11 cellular contexts compared by ENCODE assay signal in the genomic region with DNA sequence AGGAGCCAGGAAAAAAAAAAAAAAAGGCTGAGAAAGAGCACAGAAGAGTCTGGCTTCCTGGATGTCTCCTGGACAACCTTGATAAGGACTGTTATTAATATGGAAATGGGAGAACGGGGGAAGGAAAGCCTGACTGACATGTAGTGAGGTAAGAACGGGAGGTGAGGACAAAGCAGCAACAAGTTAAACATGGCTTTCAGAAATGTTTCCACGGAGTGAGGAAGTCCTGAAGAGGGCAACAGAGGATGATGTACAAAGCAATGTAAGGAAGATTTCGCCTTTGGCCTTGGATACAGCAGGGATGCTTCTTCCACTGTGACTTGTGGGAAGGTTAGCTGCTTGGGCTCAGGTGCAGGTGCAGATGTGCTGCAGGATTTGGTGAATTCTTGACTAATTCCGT. TPM values are rescaled to one million over a fixed set of nuclear protein-coding genes. Genes with fewer than 3 reads are reported as not detected.
DNase-seq lines count a peak whose midpoint lies in the region; ATAC-seq, FAIRE-seq and TF ChIP-seq lines count a peak whose summit lies in the region.
"Had no signal": no experiment of that assay in that cellular context is flagged by ENCODE, and none has a peak within 500 bp of the region (broad histone marks: within the 10 kb centered on the region; RNA-seq: fewer than 3 reads in every experiment).

No MANE protein-coding gene starts in this region.

- 44 to 49% (median 44%) methylated on average over 5 of the region's 5 CpGs for WGBS in small intestine, 3 donors

- H3K4me1 ChIP-seq in vagina (no peaks in the 10 kb centered on the region), small intestine (ENCODE audit: control insufficient read depth in 2 of 2, insufficient read depth in 1 of 2, low read depth in 1 of 2, low read length in 1 of 2) (no peaks in the 10 kb centered on the region), ascending aorta (no peaks in the 10 kb centered on the region)

- H3K27me3 ChIP-seq in vagina (no peaks in the 10 kb centered on the region), small intestine (ENCODE audit: control insufficient read depth in 2 of 2, insufficient read depth in 2 of 2, low read length in 2 of 2) (no peaks in the 10 kb centered on the region), ascending aorta (no peaks in the 10 kb centered on the region)

- peak; percentile 62 for ATAC-seq in left colon
- ATAC-seq: natural killer cell treated with Interleukin-12 subunit alpha and Interleukin-12 subunit beta and Interleukin-15 and Interleukin-18, amount 100 ng/mL, for 72 hours had no signal

- TF ChIP-seq CTCF in vagina (IDR thresholded peaks at IDR 0.05) (no peak), ascending aorta (IDR thresholded peaks at IDR 0.05) (no peak)

- no peak overlapping the region for H3K27ac ChIP-seq in vagina
- no peak overlapping the region for H3K27ac ChIP-seq in small intestine (ENCODE audit: low read depth in 1 of 2, low read length in 1 of 2)
- H3K27ac ChIP-seq in ascending aorta: no peak overlapping the region

- H3K4me3 ChIP-seq in vagina (no peak overlapping the region), small intestine (ENCODE audit: low read depth in 1 of 2, low read length in 2 of 2) (no peak overlapping the region), ascending aorta (no peak overlapping the region)

- intact Hi-C loops in left colon (cut with DNase I, micrococcal nuclease) (loop anchor here in 1 of 2 donors (10.0 kb wide), 1 partner anchor 181 kb away; no protein-coding TSS in a partner anchor), vagina (cut with DNase I) (no loop called here), ascending aorta (cut with DNase I) (loop anchor here (10.0 kb wide), 1 partner anchor 169 kb away; a partner anchor contains a TSS)

- H3K9me3 ChIP-seq in vagina (no peaks in the 10 kb centered on the region), small intestine (ENCODE audit: control insufficient read depth, low read depth) (no peaks in the 10 kb centered on the region), ascending aorta (no peaks in the 10 kb centered on the region)

- FAIRE-seq in urothelium cell line (lab: Jason Lieb, UNC) (no peak), small intestine (lab: Jason Lieb, UNC) (no peak)

- TF ChIP-seq POLR2A in vagina (IDR thresholded peaks at IDR 0.05): no peak

- no peaks in the 10 kb centered on the region for H3K36me3 ChIP-seq in vagina
- H3K36me3 ChIP-seq in small intestine (ENCODE audit: control insufficient read depth in 2 of 2, insufficient read depth in 2 of 2, low read length in 2 of 2): no peaks in the 10 kb centered on the region
- H3K36me3 ChIP-seq in ascending aorta: no peaks in the 10 kb centered on the region

- DNase-seq in DMS114 treated with DMSO at 0.1 percent for 48 hours (lab: John Stamatoyannopoulos, UW; ENCODE audit: unreplicated experiment) (peak; percentile 30), Kasumi-1 (lab: John Stamatoyannopoulos, UW) (peak; percentile 16 to 26), amniotic epithelial cell (ENCODE audit: low read depth) (peak; percentile 68), left colon (no peak), vagina (ENCODE audit: extremely low spot score in 2 of 2) (no peak), urothelium cell line (ENCODE audit: low spot score) (no peak), small intestine (no peak), ascending aorta (ENCODE audit: low spot score in 2 of 2) (no peak)
- DNase-seq: activated CD8-positive, alpha-beta memory T cell treated with anti-CD3 and anti-CD28 coated beads, Interleukin-2, amount 50 U/mL, for 48 hours; SHP77 treated with DMSO at 0.1 percent for 48 hours had no signal

RNA-seq across cellular contexts. Expression of a gene that starts 11.9 kb away (rescaled TPM):
- total RNA-seq in left colon (10 to 100 TPM in 1 of 2 donors, 1 to 10 TPM in 1; 4.6 to 27.5 TPM), vagina (22.8 TPM), ascending aorta (74.6 TPM)
- 1 to 10 TPM; 1.1 to 8.4 (median 2.7) TPM for polyA plus RNA-seq in small intestine

RNA-seq across cellular contexts. Expression of a gene that starts 59.1 kb away (rescaled TPM):
- total RNA-seq in left colon (10 to 100 TPM; 15.9 to 18.3 TPM), vagina (15.7 TPM), ascending aorta (4.0 TPM)
- 1 to 10 TPM; 3.2 to 6.1 (median 3.4) TPM for polyA plus RNA-seq in small intestine

Comparison
In these comparisons a context has a peak if more than half of its experiments do, and no peak if none do; other contexts are left out.
1. DNase-seq: peak in DMS114 treated with DMSO at 0.1 percent for 48 hours (single experiment), Kasumi-1 (2 of 2) and amniotic epithelial cell (single experiment); none in left colon (0 of 2), vagina (0 of 2), urothelium cell line (single experiment), small intestine (single experiment) and ascending aorta (0 of 2).